In the genomic region with DNA sequence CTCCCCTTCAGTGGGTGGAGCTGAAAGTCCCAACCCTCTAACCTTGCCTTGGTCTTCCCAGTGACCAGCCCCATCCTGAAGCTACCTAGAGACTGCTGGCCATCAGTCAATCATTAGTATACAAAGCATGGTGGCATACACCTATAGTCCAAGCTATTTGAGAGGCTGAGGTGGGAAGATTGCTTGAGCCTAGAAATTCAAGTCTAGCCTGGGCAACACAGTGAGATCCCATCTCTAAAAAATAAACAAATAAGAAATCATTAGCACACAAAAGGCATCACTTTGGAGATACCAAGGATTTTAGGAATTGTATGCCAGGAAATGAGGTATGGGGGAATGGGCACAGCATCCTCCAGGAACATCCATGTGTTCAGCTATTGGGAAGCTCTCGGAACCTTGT, we compare ENCODE assay signal across 8 cellular contexts. TPM values are rescaled to one million over a fixed set of nuclear protein-coding genes. Genes with fewer than 3 reads are reported as not detected.
"Had no signal": no experiment of that assay in that cellular context is flagged by ENCODE, and none has a peak within 500 bp of the region (broad histone marks: within the 10 kb centered on the region; RNA-seq: fewer than 3 reads in every experiment).

No MANE protein-coding gene starts in this region.

- FAIRE-seq: HTR-8/SVneo had no signal

- H3K27me3 Mint-ChIP-seq: IgD-negative memory B cell had no signal

- H3K9ac ChIP-seq: GM23248 had no signal

- H2AFZ ChIP-seq: GM23248 had no signal

- H3K27ac ChIP-seq: GM23248 had no signal

- H3K4me3 ChIP-seq: GM23248, HAP-1 had no signal

- H3K36me3 ChIP-seq: HAP-1 had no signal

- DNase-seq: GM23248, GOT3, H7 had no signal

- H3K4me3 Mint-ChIP-seq: IgD-negative memory B cell had no signal

RNA-seq across cellular contexts. Expression of a gene that starts 41.4 kb away (rescaled TPM):
- total RNA-seq: GM23248, H4, HT-29 had no signal
